20 cellular contexts compared by ENCODE assay signal in the genomic region with DNA sequence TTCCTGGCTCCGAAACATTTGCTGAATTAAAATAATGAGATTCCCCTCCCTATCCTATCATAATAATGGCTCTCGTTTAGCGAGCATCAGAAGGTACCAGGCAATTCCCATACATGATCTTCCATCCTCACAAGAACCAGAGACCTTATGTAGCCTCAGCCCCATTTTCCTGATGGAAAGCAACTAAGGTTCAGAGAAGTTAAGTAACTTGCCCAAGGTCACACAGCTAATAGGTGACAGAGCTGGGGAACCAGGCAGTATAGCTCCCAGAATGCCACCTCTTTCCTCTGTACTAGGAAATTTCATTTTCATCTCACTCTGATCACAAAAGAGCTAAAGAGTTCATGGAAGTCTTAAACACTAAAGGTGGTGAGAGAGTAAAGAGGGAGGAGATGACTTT.
"Had no signal": no experiment of that assay in that cellular context is flagged by ENCODE, and none has a peak within 500 bp of the region (broad histone marks: within the 10 kb centered on the region; RNA-seq: fewer than 3 reads in every experiment).

No MANE protein-coding gene starts in this region.

- ATAC-seq: left colon; left ventricle myocardium superior; natural killer cell treated with Interleukin-12 subunit alpha and Interleukin-12 subunit beta and Interleukin-15 and Interleukin-18, amount 100 ng/mL, for 72 hours; pancreas; stimulated activated memory B cell treated with anti-CD40 and anti-IgM and Interleukin-4, amounts not matched to agents 10 μg/mL and 1 μg/mL and 100 μg/mL, for 72 hours had no signal

- H3K4me1 ChIP-seq: pancreas, testis had no signal

- H3K27me3 ChIP-seq: pancreas, testis had no signal

- H3K36me3 Mint-ChIP-seq: natural killer cell treated with Interleukin-12 subunit alpha and Interleukin-12 subunit beta and Interleukin-15 and Interleukin-18, amount 100 ng/mL, for 72 hours; stimulated activated memory B cell treated with anti-CD40 and anti-IgM and Interleukin-4, amounts not matched to agents 10 μg/mL and 1 μg/mL and 100 μg/mL, for 72 hours had no signal

- H3K36me3 ChIP-seq: pancreas, prostate gland, tibial nerve had no signal

- DNase-seq: cortex of kidney; effector CD8-positive, alpha-beta T cell; foreskin melanocyte; head of caudate nucleus; hippocampal formation; left colon; left ventricle myocardium superior; mesenchymal stem cell; midbrain; occipital lobe; stimulated activated CD4-positive, alpha-beta T cell treated with anti-CD3 and anti-CD28 coated beads, Interleukin-4, amount 100 ng/mL, for 1 hour; stimulated activated CD8-positive, alpha-beta memory T cell treated with anti-CD3 and anti-CD28 coated beads, Interleukin-4, amount 100 ng/mL, for 48 hours; testis had no signal

- H3K9me3 ChIP-seq: pancreas, prostate gland, testis, tibial nerve had no signal

- H3K4me3 Mint-ChIP-seq: natural killer cell treated with Interleukin-12 subunit alpha and Interleukin-12 subunit beta and Interleukin-15 and Interleukin-18, amount 100 ng/mL, for 72 hours; stimulated activated memory B cell treated with anti-CD40 and anti-IgM and Interleukin-4, amounts not matched to agents 10 μg/mL and 1 μg/mL and 100 μg/mL, for 72 hours; stimulated activated naive CD8-positive, alpha-beta T cell treated with anti-CD3 and anti-CD28 coated beads, Interleukin-15, Interleukin-2, amounts not matched to agents 100 ng/mL and 50 ng/mL, for 24 hours had no signal

- H3K4me3 ChIP-seq: lung, pancreas, prostate gland, testis, tibial nerve had no signal

- H3K27ac Mint-ChIP-seq: natural killer cell treated with Interleukin-12 subunit alpha and Interleukin-12 subunit beta and Interleukin-15 and Interleukin-18, amount 100 ng/mL, for 72 hours; stimulated activated memory B cell treated with anti-CD40 and anti-IgM and Interleukin-4, amounts not matched to agents 10 μg/mL and 1 μg/mL and 100 μg/mL, for 72 hours; stimulated activated naive CD8-positive, alpha-beta T cell treated with anti-CD3 and anti-CD28 coated beads, Interleukin-15, Interleukin-2, amounts not matched to agents 100 ng/mL and 50 ng/mL, for 24 hours had no signal

- H3K27ac ChIP-seq: pancreas, prostate gland, testis, tibial nerve had no signal

- H3K9me3 Mint-ChIP-seq: natural killer cell treated with Interleukin-12 subunit alpha and Interleukin-12 subunit beta and Interleukin-15 and Interleukin-18, amount 100 ng/mL, for 72 hours; stimulated activated memory B cell treated with anti-CD40 and anti-IgM and Interleukin-4, amounts not matched to agents 10 μg/mL and 1 μg/mL and 100 μg/mL, for 72 hours; stimulated activated naive CD8-positive, alpha-beta T cell treated with anti-CD3 and anti-CD28 coated beads, Interleukin-15, Interleukin-2, amounts not matched to agents 100 ng/mL and 50 ng/mL, for 24 hours had no signal
